In the genomic region with DNA sequence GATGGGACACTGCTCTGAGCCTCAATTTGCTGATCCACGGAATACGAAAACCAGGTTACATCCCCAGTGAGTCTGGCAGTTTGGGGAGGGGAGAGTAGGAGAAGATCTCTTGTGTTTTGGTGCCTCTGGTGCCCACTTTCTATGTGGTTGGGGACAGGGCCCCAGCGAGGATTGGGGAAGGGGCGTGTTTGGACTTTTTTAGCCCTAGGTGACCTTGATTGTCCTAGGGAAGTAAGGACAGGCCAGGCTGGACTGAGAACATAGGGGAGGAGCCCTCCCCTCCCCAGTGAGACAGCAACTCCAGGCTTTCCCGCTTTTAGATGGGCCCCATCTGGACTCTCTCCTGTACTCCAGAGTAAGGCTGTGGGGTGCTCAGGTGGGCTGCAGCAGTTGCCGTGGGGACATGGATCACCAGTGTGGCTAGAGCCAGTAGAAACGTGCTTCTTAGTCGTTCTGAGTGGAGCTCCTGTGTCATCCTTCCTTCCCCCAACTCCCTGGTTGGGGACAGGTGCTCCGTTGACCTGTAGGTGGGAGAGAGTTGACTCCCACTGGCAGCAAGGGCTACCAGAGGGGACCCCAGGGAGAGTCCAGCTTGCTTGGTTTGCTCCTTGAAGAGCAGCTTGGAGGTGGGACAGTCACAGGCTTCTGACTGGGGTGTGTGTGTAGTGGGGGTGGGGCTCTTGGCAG, we compare ENCODE assay signal across 9 cellular contexts. TPM values are rescaled to one million over a fixed set of nuclear protein-coding genes. Genes with fewer than 3 reads are reported as not detected.
DNase-seq lines count a peak whose midpoint lies in the region; ATAC-seq and TF ChIP-seq lines count a peak whose summit lies in the region.
"Had no signal": no experiment of that assay in that cellular context is flagged by ENCODE, and none has a peak within 500 bp of the region (broad histone marks: within the 10 kb centered on the region; RNA-seq: fewer than 3 reads in every experiment).

No MANE protein-coding gene starts in this region.

- POLR2A ChIA-PET in activated naive CD8-positive, alpha-beta T cell treated with anti-CD3 and anti-CD28 coated beads, Interleukin-2, amount 10 ng/mL, durations not matched to agents 7 days and 5 days (lab: Charles Lee), result interaction anchor here (1.0 to 6.1 kb wide), 4 partner anchors 16 to 86 kb away, joined by 3 to 57 read pairs (median 15); partner anchors contain the start of genes ACTMAP, COQ8B, ITPKC and RAB4B

- no peak for TF ChIP-seq EP300 in suprapubic skin (IDR thresholded peaks at IDR 0.05)

- ATAC-seq in activated naive CD8-positive, alpha-beta T cell treated with anti-CD3 and anti-CD28 coated beads, Interleukin-2, amount 10 ng/mL, durations not matched to agents 7 days and 5 days (ENCODE audit: low read depth), result no peak
- no peak for ATAC-seq in left lung

- H3K4me3 ChIP-seq in left lung (peak overlapping the region in 1 of 2 donors; percentile 96), suprapubic skin (peak overlapping the region; percentile 25)

- H3K4me1 ChIP-seq in left lung (peaks cover 65 to 85% of the 10 kb centered on the region in 2 donors), suprapubic skin (peaks cover 81% of the 10 kb centered on the region)

- H3K27me3 Mint-ChIP-seq in T-helper 2 cell treated with Interferon-gamma antibody and Interleukin-4, amounts not matched to agents 5 μg/mL and 100 μg/mL, for 36 hours (ENCODE audit: low read depth), result no peaks in the 10 kb centered on the region
- no peaks in the 10 kb centered on the region for H3K27me3 Mint-ChIP-seq in activated naive CD8-positive, alpha-beta T cell treated with anti-CD3 and anti-CD28 coated beads, Interleukin-2, amount 10 ng/mL, durations not matched to agents 7 days and 5 days

- TF ChIP-seq POLR2A in suprapubic skin (IDR thresholded peaks at IDR 0.05), result no peak

- peak overlapping the region; percentile 95 for H3K4me3 Mint-ChIP-seq in T-helper 2 cell treated with Interferon-gamma antibody and Interleukin-4, amounts not matched to agents 5 μg/mL and 100 μg/mL, for 36 hours
- H3K4me3 Mint-ChIP-seq in activated naive CD8-positive, alpha-beta T cell treated with anti-CD3 and anti-CD28 coated beads, Interleukin-2, amount 10 ng/mL, durations not matched to agents 7 days and 5 days, result peak overlapping the region; percentile 98

- H3K27ac ChIP-seq in left lung (peak overlapping the region; percentile 69 to 91), suprapubic skin (peak overlapping the region; percentile 79)

- WGBS in suprapubic skin, result 47% methylated on average over 4 of the region's 9 CpGs

- H3K36me3 ChIP-seq in left lung (peaks cover 0 to 73% of the 10 kb centered on the region in 2 donors), suprapubic skin (peaks cover 18% of the 10 kb centered on the region)

- peaks cover 65% of the 10 kb centered on the region for H3K36me3 Mint-ChIP-seq in T-helper 2 cell treated with Interferon-gamma antibody and Interleukin-4, amounts not matched to agents 5 μg/mL and 100 μg/mL, for 36 hours (ENCODE audit: low read depth)
- H3K36me3 Mint-ChIP-seq in activated naive CD8-positive, alpha-beta T cell treated with anti-CD3 and anti-CD28 coated beads, Interleukin-2, amount 10 ng/mL, durations not matched to agents 7 days and 5 days, result peaks cover 37% of the 10 kb centered on the region

- H3K9me3 Mint-ChIP-seq in T-helper 2 cell treated with Interferon-gamma antibody and Interleukin-4, amounts not matched to agents 5 μg/mL and 100 μg/mL, for 36 hours, result no peaks in the 10 kb centered on the region
- H3K9me3 Mint-ChIP-seq in activated naive CD8-positive, alpha-beta T cell treated with anti-CD3 and anti-CD28 coated beads, Interleukin-2, amount 10 ng/mL, durations not matched to agents 7 days and 5 days, result no peaks in the 10 kb centered on the region

- H3K9me3 ChIP-seq in left lung (no peaks in the 10 kb centered on the region), suprapubic skin (no peaks in the 10 kb centered on the region)

- intact Hi-C loops in left lung (cut with DNase I), result no loop called here

- TF ChIP-seq CTCF in left lung (IDR thresholded peaks at IDR 0.05) (no peak), suprapubic skin (IDR thresholded peaks at IDR 0.05) (no peak)

- no peak for DNase-seq in T-helper 2 cell treated with Interferon-gamma antibody and Interleukin-4, amounts not matched to agents 5 μg/mL and 100 μg/mL, for 36 hours (ENCODE audit: low spot score)
- DNase-seq in T-helper 2 cell (no peak), left lung (no peak), suprapubic skin (ENCODE audit: low spot score in 2 of 2) (no peak), NCI-H446 treated with DMSO at 0.1 percent for 48 hours (lab: John Stamatoyannopoulos, UW) (no peak), HuH-7 (ENCODE audit: low spot score) (no peak), NCI-H2107 (lab: John Stamatoyannopoulos, UW) (no peak)
- DNase-seq in activated naive CD8-positive, alpha-beta T cell treated with anti-CD3 and anti-CD28 coated beads, Interleukin-2, amount 10 ng/mL, durations not matched to agents 7 days and 5 days, result no peak

- H3K4me1 Mint-ChIP-seq in T-helper 2 cell treated with Interferon-gamma antibody and Interleukin-4, amounts not matched to agents 5 μg/mL and 100 μg/mL, for 36 hours (ENCODE audit: low read depth), result peaks cover 68% of the 10 kb centered on the region
- H3K4me1 Mint-ChIP-seq in activated naive CD8-positive, alpha-beta T cell treated with anti-CD3 and anti-CD28 coated beads, Interleukin-2, amount 10 ng/mL, durations not matched to agents 7 days and 5 days, result peaks cover 68% of the 10 kb centered on the region

- H3K27ac Mint-ChIP-seq in T-helper 2 cell treated with Interferon-gamma antibody and Interleukin-4, amounts not matched to agents 5 μg/mL and 100 μg/mL, for 36 hours, result peak overlapping the region; percentile 92
- peak overlapping the region; percentile 93 for H3K27ac Mint-ChIP-seq in activated naive CD8-positive, alpha-beta T cell treated with anti-CD3 and anti-CD28 coated beads, Interleukin-2, amount 10 ng/mL, durations not matched to agents 7 days and 5 days

- H3K27me3 ChIP-seq in left lung (no peaks in the 10 kb centered on the region), suprapubic skin (no peaks in the 10 kb centered on the region)

RNA-seq across cellular contexts. Expression of gene EGLN2, which starts 4.3 kb away (rescaled TPM):
- 100 to 1,000 TPM; 158 to 159 TPM for total RNA-seq in activated naive CD8-positive, alpha-beta T cell treated with anti-CD3 and anti-CD28 coated beads, Interleukin-2, amount 10 ng/mL, durations not matched to agents 7 days and 5 days
- total RNA-seq in left lung, result 100 to 1,000 TPM; 139 to 150 TPM
- 10 to 100 TPM; 31.5 to 51.2 (median 37.6) TPM for total RNA-seq in suprapubic skin

RNA-seq across cellular contexts. Expression of gene RAB4B, which starts 25.3 kb away (rescaled TPM):
- total RNA-seq in activated naive CD8-positive, alpha-beta T cell treated with anti-CD3 and anti-CD28 coated beads, Interleukin-2, amount 10 ng/mL, durations not matched to agents 7 days and 5 days, result 10 to 100 TPM; 53.1 to 57.7 TPM
- 10 to 100 TPM; 42.6 to 50.4 TPM for total RNA-seq in left lung
- 10 to 100 TPM; 12.4 to 20.7 (median 17.0) TPM for total RNA-seq in suprapubic skin

RNA-seq across cellular contexts. Expression of gene MIA, which starts 28.0 kb away (rescaled TPM):
- 1 to 10 TPM; 3.0 TPM for total RNA-seq in activated naive CD8-positive, alpha-beta T cell treated with anti-CD3 and anti-CD28 coated beads, Interleukin-2, amount 10 ng/mL, durations not matched to agents 7 days and 5 days
- total RNA-seq in left lung (under 1 TPM in 1 of 2 donors, not detected in 1; 0.89 TPM), suprapubic skin (10 to 100 TPM in 2 of 4 donors, 1 to 10 TPM in 2; 4.8 to 15.1 (median 9.9) TPM)
- total RNA-seq: M059J had no signal

RNA-seq across cellular contexts. Expression of gene CYP2A6, which starts 46.9 kb away (rescaled TPM):
- total RNA-seq in activated naive CD8-positive, alpha-beta T cell treated with anti-CD3 and anti-CD28 coated beads, Interleukin-2, amount 10 ng/mL, durations not matched to agents 7 days and 5 days, result under 1 TPM; 0.28 to 0.55 TPM
- total RNA-seq in left lung (under 1 TPM in 1 of 2 donors, not detected in 1; 0.31 TPM), suprapubic skin (not detected)
- total RNA-seq: M059J had no signal

RNA-seq across cellular contexts. Expression of gene SNRPA, which starts 52.3 kb away (rescaled TPM):
- 100 to 1,000 TPM; 145 to 157 TPM for total RNA-seq in activated naive CD8-positive, alpha-beta T cell treated with anti-CD3 and anti-CD28 coated beads, Interleukin-2, amount 10 ng/mL, durations not matched to agents 7 days and 5 days
- total RNA-seq in left lung (10 to 100 TPM; 46.1 to 79.1 TPM), suprapubic skin (10 to 100 TPM; 49.6 to 52.2 (median 51.0) TPM)
